Comparison of ENCODE assay signal across 12 cellular contexts in genomic region chr20:62628691-62629090, GRCh38. TPM values are rescaled to one million over a fixed set of nuclear protein-coding genes. Genes with fewer than 3 reads are reported as not detected.
A peak's percentile ranks its signal among the peaks of the same experiment; 100 is the strongest.
DNase-seq lines count a peak whose midpoint lies in the region; ATAC-seq and TF ChIP-seq lines count a peak whose summit lies in the region.
"Had no signal": no experiment of that assay in that cellular context is flagged by ENCODE, and none has a peak within 500 bp of the region (broad histone marks: within the 10 kb centered on the region; RNA-seq: fewer than 3 reads in every experiment).

No MANE protein-coding gene starts in this region.

- ATAC-seq in right cardiac atrium, result no peak
- ATAC-seq in Right ventricle myocardium superior (ENCODE audit: poor library complexity), result no peak
- ATAC-seq in PC-3, result peak; percentile 49
- no peak for ATAC-seq in HG02970 (IDR thresholded peaks at IDR 0.05; ENCODE audit: low FRiP score, unreplicated experiment)
- ATAC-seq: activated naive CD4-positive, alpha-beta T cell treated with anti-CD3 and anti-CD28 coated beads, Interleukin-2, amount 50 U/mL, for 72 hours had no signal

- no peaks in the 10 kb centered on the region for H3K27me3 ChIP-seq in right cardiac atrium (ENCODE audit: control insufficient read depth, insufficient read depth)
- no peaks in the 10 kb centered on the region for H3K27me3 ChIP-seq in PC-3 (ENCODE audit: low read length)
- H3K27me3 ChIP-seq: uterus had no signal

- intact Hi-C loops in right cardiac atrium (cut with DNase I) (no loop called here), Right ventricle myocardium superior (cut with DNase I) (no loop called here), PC-3 (cut with micrococcal nuclease) (loop anchor here (1.0 to 10.0 kb wide), 3 partner anchors 14 to 166 kb away; partner anchors contain the start of genes MRGBP and SLCO4A1)

- H3K4me1 ChIP-seq in right cardiac atrium (ENCODE audit: control insufficient read depth, insufficient read depth, low read length), result peaks cover 5% of the 10 kb centered on the region
- peaks cover 53% of the 10 kb centered on the region for H3K4me1 ChIP-seq in PC-3 (ENCODE audit: insufficient read depth, low read length)

- H3K9me2 ChIP-seq in PC-3 (replicated peaks; ENCODE audit: low read length), result no peaks in the 10 kb centered on the region

- H3K27ac ChIP-seq in right cardiac atrium (ENCODE audit: low read length) (no peak overlapping the region), PC-3 (ENCODE audit: low read length) (peak overlapping the region; percentile 98)
- H3K27ac ChIP-seq: uterus had no signal

- peak overlapping the region; percentile 82 for H3K4me2 ChIP-seq in PC-3 (ENCODE audit: low read length)

- H3K79me2 ChIP-seq in PC-3 (ENCODE audit: low read length), result peaks cover 10% of the 10 kb centered on the region

- POLR2A ChIA-PET in PC-3 (lab: Charles Lee; ENCODE audit: unreplicated experiment), result interaction anchor here (0.5 to 1.2 kb wide), 5 partner anchors 13 to 177 kb away, joined by 3 to 10 read pairs (median 4); no protein-coding TSS in a partner anchor

- H3K9me3 ChIP-seq in right cardiac atrium (ENCODE audit: control insufficient read depth, low read length) (no peaks in the 10 kb centered on the region), PC-3 (ENCODE audit: low read length) (no peaks in the 10 kb centered on the region)
- H3K9me3 ChIP-seq: uterus had no signal

- H3K4me3 ChIP-seq in right cardiac atrium (ENCODE audit: low read length) (no peak overlapping the region), PC-3 (ENCODE audit: low read length) (peak overlapping the region; percentile 49)
- H3K4me3 ChIP-seq: uterus had no signal

- DNase-seq in right cardiac atrium, result peak in 2 of 3 donors; percentile 10 to 22
- DNase-seq in Right ventricle myocardium superior, result no peak
- peak; percentile 96 for DNase-seq in PC-3
- DNase-seq in glomerular visceral epithelial cell (ENCODE audit: extremely low spot score), result peak; percentile 80
- no peak for DNase-seq in NCI-H187 treated with DMSO at 0.1 percent for 48 hours (lab: John Stamatoyannopoulos, UW)
- DNase-seq in mucosa of gallbladder (ENCODE audit: low spot score), result no peak
- no peak for DNase-seq in NCI-H1436 treated with DMSO at 0.1 percent for 48 hours (lab: John Stamatoyannopoulos, UW)
- DNase-seq: MV-4-11, NCI-H524, uterus had no signal

- WGBS in right cardiac atrium, result 79% methylated on average over 6 of the region's 6 CpGs

- H2AFZ ChIP-seq in PC-3 (ENCODE audit: low read length), result no peak overlapping the region

- H3F3A ChIP-seq in PC-3 (ENCODE audit: low read length, unreplicated experiment), result no peaks in the 10 kb centered on the region

- CTCF ChIA-PET in PC-3 (lab: Charles Lee), result interaction anchor here (0.6 to 1.4 kb wide), 6 partner anchors 11 to 260 kb away, joined by 3 to 5 read pairs (median 4); partner anchors contain the start of gene SLCO4A1

- H3K9ac ChIP-seq in PC-3 (ENCODE audit: low read length), result peak overlapping the region; percentile 82

- no peak for TF ChIP-seq CTCF in PC-3 (conservative IDR thresholded peaks at IDR 0.05; ENCODE audit: low read depth, low read length)

- H4K20me1 ChIP-seq in PC-3 (ENCODE audit: low read length), result no peaks in the 10 kb centered on the region

- H3K36me3 ChIP-seq in PC-3 (ENCODE audit: low read depth, low read length), result no peaks in the 10 kb centered on the region
- H3K36me3 ChIP-seq: uterus had no signal

- no TSS peak for BruUV-seq in PC-3 (replicated peaks; lab: Mats Ljungman, UMichigan)

RNA-seq across cellular contexts. Expression of gene SLCO4A1, which starts 13.6 kb away (rescaled TPM):
- total RNA-seq in right cardiac atrium (1 to 10 TPM; 4.1 to 8.4 (median 5.3) TPM), Right ventricle myocardium superior (12.1 TPM), PC-3 (2014; rRNA removed) (161 and 162 TPM in 2 replicates), mucosa of gallbladder (5.9 TPM)
- 15.5 TPM for polyA plus RNA-seq in right cardiac atrium

Comparison
In these comparisons a context has a peak if more than half of its experiments do, and no peak if none do; other contexts are left out.
1. DNase-seq: peak in right cardiac atrium (2 of 3), PC-3 (single experiment) and glomerular visceral epithelial cell (single experiment); none in Right ventricle myocardium superior (single experiment), NCI-H187 treated with DMSO at 0.1 percent for 48 hours (single experiment), mucosa of gallbladder (single experiment) and NCI-H1436 treated with DMSO at 0.1 percent for 48 hours (single experiment).
2. RNA of gene SLCO4A1, which starts 13.6 kb away (total RNA-seq): 161 to 162 TPM in PC-3; 12.1 TPM in Right ventricle myocardium superior (single experiment), 5.9 TPM in mucosa of gallbladder (single experiment) and 4.1 to 8.4 TPM in right cardiac atrium; every median in the first group is over 10 times any median in the second.